Comparison of ENCODE assay signal across 8 cellular contexts in the genomic region with DNA sequence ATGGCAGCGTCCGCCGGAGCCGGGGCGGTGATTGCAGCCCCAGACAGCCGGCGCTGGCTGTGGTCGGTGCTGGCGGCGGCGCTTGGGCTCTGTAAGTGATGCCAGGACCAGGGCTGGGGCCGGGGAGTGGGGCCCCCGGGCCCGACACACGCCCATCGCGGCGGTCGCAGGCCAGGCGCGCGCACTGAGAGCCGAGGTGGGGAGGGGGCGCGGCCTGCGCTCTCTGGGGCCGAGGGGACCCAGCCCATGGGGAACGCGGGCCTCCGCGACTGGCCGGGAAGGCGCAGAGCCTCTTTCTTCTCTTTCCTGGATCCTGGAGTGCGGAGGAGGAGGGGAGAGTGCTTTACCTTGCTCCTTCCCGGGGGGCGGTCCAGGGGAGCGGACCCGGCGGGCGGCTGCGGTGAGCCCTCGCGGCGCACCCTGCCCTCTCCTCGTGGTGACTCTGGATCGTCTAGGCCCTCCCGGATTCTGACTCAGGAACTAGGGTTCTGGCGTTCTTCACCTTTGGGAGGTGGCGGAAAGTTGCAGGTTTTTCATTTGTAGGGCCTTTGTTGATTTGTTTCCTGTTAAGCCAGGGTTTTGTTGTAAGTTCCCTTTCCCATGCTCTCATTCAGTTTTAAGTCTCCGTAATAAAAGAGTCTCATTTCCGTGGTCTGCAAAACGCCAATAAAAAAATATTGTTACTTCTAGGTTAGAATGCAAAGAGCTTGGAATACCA. TPM values are rescaled to one million over a fixed set of nuclear protein-coding genes. Genes with fewer than 3 reads are reported as not detected.
DNase-seq lines count a peak whose midpoint lies in the region; ATAC-seq and TF ChIP-seq lines count a peak whose summit lies in the region.

No MANE protein-coding gene starts in this region.

- DNase-seq in activated CD4-positive, alpha-beta T cell treated with anti-CD3 and anti-CD28 coated beads for 36 hours = peak; percentile 56
- DNase-seq in activated CD4-positive, alpha-beta T cell treated with anti-CD3 and anti-CD28 coated beads for 1 hour = no peak
- DNase-seq in NCI-H1105 treated with DMSO at 0.1 percent for 48 hours (lab: John Stamatoyannopoulos, UW) (peak; percentile 69), fibroblast of pulmonary artery (ENCODE audit: low read depth) (peak; percentile 22), nephron progenitor cell (peak; percentile 72), occipital lobe (lab: John Stamatoyannopoulos, UW) (no peak)
- peak; percentile 26 for DNase-seq in activated CD8-positive, alpha-beta T cell treated with anti-CD3 and anti-CD28 coated beads, Interleukin-2, amount 10 ng/mL, durations not matched to agents 7 days and 5 days

- no peaks in the 10 kb centered on the region for H3K9me3 Mint-ChIP-seq in activated CD4-positive, alpha-beta T cell treated with anti-CD3 and anti-CD28 coated beads for 36 hours (ENCODE audit: low read depth)
- H3K9me3 Mint-ChIP-seq in activated CD8-positive, alpha-beta T cell treated with anti-CD3 and anti-CD28 coated beads, Interleukin-2, amount 10 ng/mL, durations not matched to agents 7 days and 5 days (ENCODE audit: insufficient read depth) = no peaks in the 10 kb centered on the region
- no peaks in the 10 kb centered on the region for H3K9me3 Mint-ChIP-seq in nephron progenitor cell

- H3K27me3 Mint-ChIP-seq in activated CD4-positive, alpha-beta T cell treated with anti-CD3 and anti-CD28 coated beads for 36 hours = no peaks in the 10 kb centered on the region
- H3K27me3 Mint-ChIP-seq in activated CD8-positive, alpha-beta T cell treated with anti-CD3 and anti-CD28 coated beads, Interleukin-2, amount 10 ng/mL, durations not matched to agents 7 days and 5 days (ENCODE audit: low read depth) = no peaks in the 10 kb centered on the region
- peaks cover 7% of the 10 kb centered on the region for H3K27me3 Mint-ChIP-seq in nephron progenitor cell (ENCODE audit: low read depth, poor library complexity)

- H3K36me3 Mint-ChIP-seq in activated CD4-positive, alpha-beta T cell treated with anti-CD3 and anti-CD28 coated beads for 36 hours (ENCODE audit: low read depth) = peaks cover 9% of the 10 kb centered on the region
- peaks cover 3% of the 10 kb centered on the region for H3K36me3 Mint-ChIP-seq in activated CD8-positive, alpha-beta T cell treated with anti-CD3 and anti-CD28 coated beads, Interleukin-2, amount 10 ng/mL, durations not matched to agents 7 days and 5 days (ENCODE audit: low read depth)
- peaks cover 22% of the 10 kb centered on the region for H3K36me3 Mint-ChIP-seq in nephron progenitor cell (ENCODE audit: low read depth)

- ATAC-seq in activated CD4-positive, alpha-beta T cell treated with anti-CD3 and anti-CD28 coated beads for 36 hours = peak; percentile 45
- ATAC-seq in HG02678 (IDR thresholded peaks at IDR 0.05; ENCODE audit: unreplicated experiment) = peak; percentile 29
- peak; percentile 62 for ATAC-seq in activated CD8-positive, alpha-beta T cell treated with anti-CD3 and anti-CD28 coated beads, Interleukin-2, amount 10 ng/mL, durations not matched to agents 7 days and 5 days

- H3K27ac Mint-ChIP-seq in activated CD4-positive, alpha-beta T cell treated with anti-CD3 and anti-CD28 coated beads for 36 hours = no peak overlapping the region
- no peak overlapping the region for H3K27ac Mint-ChIP-seq in activated CD8-positive, alpha-beta T cell treated with anti-CD3 and anti-CD28 coated beads, Interleukin-2, amount 10 ng/mL, durations not matched to agents 7 days and 5 days
- peak overlapping the region; percentile 18 for H3K27ac Mint-ChIP-seq in nephron progenitor cell

- H3K4me1 Mint-ChIP-seq in activated CD4-positive, alpha-beta T cell treated with anti-CD3 and anti-CD28 coated beads for 36 hours = peaks cover 48% of the 10 kb centered on the region
- peaks cover 41% of the 10 kb centered on the region for H3K4me1 Mint-ChIP-seq in activated CD8-positive, alpha-beta T cell treated with anti-CD3 and anti-CD28 coated beads, Interleukin-2, amount 10 ng/mL, durations not matched to agents 7 days and 5 days (ENCODE audit: low read depth)
- H3K4me1 Mint-ChIP-seq in nephron progenitor cell = peaks cover 61% of the 10 kb centered on the region

- H3K4me3 Mint-ChIP-seq in activated CD4-positive, alpha-beta T cell treated with anti-CD3 and anti-CD28 coated beads for 36 hours = peak overlapping the region; percentile 83
- peak overlapping the region; percentile 87 for H3K4me3 Mint-ChIP-seq in activated CD8-positive, alpha-beta T cell treated with anti-CD3 and anti-CD28 coated beads, Interleukin-2, amount 10 ng/mL, durations not matched to agents 7 days and 5 days
- H3K4me3 Mint-ChIP-seq in nephron progenitor cell = peak overlapping the region; percentile 87

- peak overlapping the region; percentile 66 for H3K4me3 ChIP-seq in fibroblast of pulmonary artery (replicated peaks; ENCODE audit: low read depth, low read length)

- CTCF ChIA-PET in activated CD4-positive, alpha-beta T cell treated with anti-CD3 and anti-CD28 coated beads for 36 hours (lab: Charles Lee) = interaction anchor here (0.8 to 1.7 kb wide), 7 partner anchors 27 to 121 kb away, joined by 3 to 6 read pairs (median 3); no protein-coding TSS in a partner anchor
- CTCF ChIA-PET in activated CD8-positive, alpha-beta T cell treated with anti-CD3 and anti-CD28 coated beads, Interleukin-2, amount 10 ng/mL, durations not matched to agents 7 days and 5 days (lab: Charles Lee) = interaction anchor here (0.8 to 2.6 kb wide), 4 partner anchors 8 to 46 kb away, joined by 3 to 14 read pairs (median 4); no protein-coding TSS in a partner anchor

- intact Hi-C loops in activated CD4-positive, alpha-beta T cell treated with anti-CD3 and anti-CD28 coated beads for 36 hours (cut with DNase I, micrococcal nuclease) = loop anchor here in 1 of 2 experiments (2.0 kb wide), 1 partner anchor 456 kb away; a partner anchor contains a TSS

- no peak for TF ChIP-seq CTCF in fibroblast of pulmonary artery (IDR thresholded peaks at IDR 0.05; ENCODE audit: low read length, missing control alignments)
- TF ChIP-seq CTCF in nephron progenitor cell (IDR thresholded peaks at IDR 0.05) = no peak

- POLR2A ChIA-PET in activated CD4-positive, alpha-beta T cell treated with anti-CD3 and anti-CD28 coated beads for 36 hours (lab: Charles Lee) = no interaction called here
- POLR2A ChIA-PET in activated CD8-positive, alpha-beta T cell treated with anti-CD3 and anti-CD28 coated beads, Interleukin-2, amount 10 ng/mL, durations not matched to agents 7 days and 5 days (lab: Charles Lee) = interaction anchor here (1.5 kb wide), 1 partner anchor 213 kb away, joined by 7 read pairs; no protein-coding TSS in a partner anchor

RNA-seq across cellular contexts. Expression of a gene that starts 0.5 kb away (rescaled TPM):
- 10 to 100 TPM; 22.3 to 23.0 TPM for total RNA-seq in activated CD4-positive, alpha-beta T cell treated with anti-CD3 and anti-CD28 coated beads for 36 hours
- 10 to 100 TPM; 12.5 to 13.6 TPM for total RNA-seq in activated CD8-positive, alpha-beta T cell treated with anti-CD3 and anti-CD28 coated beads, Interleukin-2, amount 10 ng/mL, durations not matched to agents 7 days and 5 days
- 278 TPM for total RNA-seq in occipital lobe

Comparison
In these comparisons a context has a peak if more than half of its experiments do, and no peak if none do; other contexts are left out.
1. DNase-seq: peak in activated CD4-positive, alpha-beta T cell treated with anti-CD3 and anti-CD28 coated beads for 36 hours (single experiment), NCI-H1105 treated with DMSO at 0.1 percent for 48 hours (single experiment), activated CD8-positive, alpha-beta T cell treated with anti-CD3 and anti-CD28 coated beads, Interleukin-2, amount 10 ng/mL, durations not matched to agents 7 days and 5 days (single experiment), fibroblast of pulmonary artery (single experiment) and nephron progenitor cell (single experiment); none in activated CD4-positive, alpha-beta T cell treated with anti-CD3 and anti-CD28 coated beads for 1 hour (single experiment) and occipital lobe (single experiment).
2. RNA of a gene that starts 0.5 kb away (total RNA-seq): 278 TPM in occipital lobe (single experiment); 22.3 to 23.0 TPM in activated CD4-positive, alpha-beta T cell treated with anti-CD3 and anti-CD28 coated beads for 36 hours and 12.5 to 13.6 TPM in activated CD8-positive, alpha-beta T cell treated with anti-CD3 and anti-CD28 coated beads, Interleukin-2, amount 10 ng/mL, durations not matched to agents 7 days and 5 days; every median in the first group is over 10 times any median in the second.
3. Peak in every context shown above with its lines, with median percentiles within 50 percentile points of each other: ATAC-seq and H3K4me3 Mint-ChIP-seq.